Comparison of ENCODE assay signal across 8 cellular contexts in genomic region chr10:10660054-10660453, GRCh38.
"Had no signal": no experiment of that assay in that cellular context is flagged by ENCODE, and none has a peak within 500 bp of the region (broad histone marks: within the 10 kb centered on the region; RNA-seq: fewer than 3 reads in every experiment).

No MANE protein-coding gene starts in this region.

- H3K4me3 ChIP-seq: GM12878 had no signal

- FAIRE-seq: G401.6, GM12878, GM12891, GM12892, GM18507, GM19239 had no signal

- ATAC-seq: GM12878 had no signal

- DNase-seq: GDM1, GF-D8 had no signal
